14 cellular contexts compared by ENCODE assay signal in the genomic region with DNA sequence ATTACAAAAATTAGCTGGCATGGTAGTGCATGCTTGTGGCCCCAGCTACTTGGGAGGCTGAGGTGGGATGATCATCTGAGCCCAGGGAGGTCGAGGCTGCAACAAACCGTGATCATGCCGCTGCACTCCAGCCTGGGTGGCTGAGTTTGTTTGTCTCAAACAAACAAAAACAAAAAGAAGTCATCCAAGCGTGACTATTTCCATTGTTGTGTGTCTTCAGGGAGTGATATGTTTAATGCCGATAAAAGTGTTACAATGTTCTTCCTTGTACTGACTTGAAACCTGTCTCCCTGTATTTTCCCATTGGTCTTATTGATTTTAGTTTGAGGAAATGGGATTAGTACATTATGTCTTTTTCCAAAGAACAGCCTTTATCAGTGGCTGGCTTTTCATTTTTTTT.
"Had no signal": no experiment of that assay in that cellular context is flagged by ENCODE, and none has a peak within 500 bp of the region (broad histone marks: within the 10 kb centered on the region; RNA-seq: fewer than 3 reads in every experiment).

No MANE protein-coding gene starts in this region.

- H3K27ac Mint-ChIP-seq: activated naive CD8-positive, alpha-beta T cell treated with anti-CD3 and anti-CD28 coated beads, Interleukin-2, amount 10 ng/mL, durations not matched to agents 7 days and 5 days; dendritic cell treated with granulocyte-macrophage colony-stimulating factor and Interleukin-4, amounts not matched to agents 40 ng/mL and 50 ng/mL, for 4 days; immature natural killer cell had no signal

- H3K9me3 ChIP-seq: lower lobe of right lung, spleen, tibial artery had no signal

- ATAC-seq: activated CD4-positive, CD25-positive, alpha-beta regulatory T cell treated with anti-CD3 and anti-CD28 coated beads, Interleukin-2, amount 50 U/mL, for 24 hours; lower lobe of right lung; sciatic nerve had no signal

- H3K36me3 ChIP-seq: lower lobe of right lung, spleen, tibial artery had no signal

- H3K9me3 Mint-ChIP-seq: activated naive CD8-positive, alpha-beta T cell treated with anti-CD3 and anti-CD28 coated beads, Interleukin-2, amount 10 ng/mL, durations not matched to agents 7 days and 5 days; dendritic cell treated with granulocyte-macrophage colony-stimulating factor and Interleukin-4, amounts not matched to agents 40 ng/mL and 50 ng/mL, for 4 days; immature natural killer cell had no signal

- H3K4me1 Mint-ChIP-seq: activated naive CD8-positive, alpha-beta T cell treated with anti-CD3 and anti-CD28 coated beads, Interleukin-2, amount 10 ng/mL, durations not matched to agents 7 days and 5 days; immature natural killer cell had no signal

- DNase-seq: activated naive CD4-positive, alpha-beta T cell; activated naive CD8-positive, alpha-beta T cell treated with anti-CD3 and anti-CD28 coated beads, Interleukin-2, amount 10 ng/mL, durations not matched to agents 7 days and 5 days; anterior cingulate cortex; effector memory CD4-positive, alpha-beta T cell; foreskin melanocyte; immature natural killer cell; lower lobe of right lung; spleen; T-helper 9 cell; tibial artery had no signal

- H3K27me3 ChIP-seq: spleen, tibial artery had no signal

- H3K4me3 ChIP-seq: lower lobe of right lung, spleen, tibial artery had no signal

- H3K27me3 Mint-ChIP-seq: activated naive CD8-positive, alpha-beta T cell treated with anti-CD3 and anti-CD28 coated beads, Interleukin-2, amount 10 ng/mL, durations not matched to agents 7 days and 5 days had no signal

- FAIRE-seq: urothelium cell line had no signal

- H3K4me3 Mint-ChIP-seq: activated naive CD8-positive, alpha-beta T cell treated with anti-CD3 and anti-CD28 coated beads, Interleukin-2, amount 10 ng/mL, durations not matched to agents 7 days and 5 days; dendritic cell treated with granulocyte-macrophage colony-stimulating factor and Interleukin-4, amounts not matched to agents 40 ng/mL and 50 ng/mL, for 4 days; immature natural killer cell had no signal

- H3K27ac ChIP-seq: lower lobe of right lung, spleen, tibial artery had no signal

- H3K36me3 Mint-ChIP-seq: activated naive CD8-positive, alpha-beta T cell treated with anti-CD3 and anti-CD28 coated beads, Interleukin-2, amount 10 ng/mL, durations not matched to agents 7 days and 5 days; immature natural killer cell had no signal
